Comparison of ENCODE assay signal across 1 cellular context in genomic region chr14:95510804-95511203, GRCh38.
TF ChIP-seq lines count a peak whose summit lies in the region.

No MANE protein-coding gene starts in this region.

TF ChIP-seq in GM23338, 12 proteins besides CTCF, POLR2A, EP300 and RAD21 (continued from another document):
- TF ChIP-seq ZNF462 (CRISPR knock-in tag; IDR thresholded peaks at IDR 0.05) (no peak), JUNB (IDR thresholded peaks at IDR 0.05; ENCODE audit: unreplicated experiment) (no peak), EZH2phosphoT487 (IDR thresholded peaks at IDR 0.05; ENCODE audit: unreplicated experiment) (no peak), ZNF331 (CRISPR knock-in tag; IDR thresholded peaks at IDR 0.05; ENCODE audit: low read depth) (no peak), POLR2AphosphoS5 (IDR thresholded peaks at IDR 0.05; ENCODE audit: low read depth) (no peak), ZNF114 (CRISPR knock-in tag; IDR thresholded peaks at IDR 0.05) (no peak), NANOG (IDR thresholded peaks at IDR 0.05; ENCODE audit: borderline replicate concordance) (no peak), CREB1 (CRISPR knock-in tag; IDR thresholded peaks at IDR 0.05; ENCODE audit: low read depth) (no peak)
TF ChIP-seq in GM23338: peak in this region for 0.
